ENCODE assay signal across 27 cellular contexts in genomic region chr11:15451713-15452112, GRCh38.
"Had no signal": no experiment of that assay in that cellular context is flagged by ENCODE, and none has a peak within 500 bp of the region (broad histone marks: within the 10 kb centered on the region; RNA-seq: fewer than 3 reads in every experiment).

No MANE protein-coding gene starts in this region.

- H3K9me3 ChIP-seq: colonic mucosa, esophagus muscularis mucosa, esophagus squamous epithelium, gastrocnemius medialis, gastroesophageal sphincter had no signal

- H3K27ac ChIP-seq: colonic mucosa, coronary artery, dorsolateral prefrontal cortex, epithelial cell of prostate, esophagus muscularis mucosa, esophagus squamous epithelium, foreskin keratinocyte, gastrocnemius medialis, gastroesophageal sphincter, heart left ventricle had no signal

- ATAC-seq: effector memory CD8-positive, alpha-beta T cell; esophagus mucosa; foreskin keratinocyte; gastrocnemius medialis; gastroesophageal sphincter; heart left ventricle had no signal

- H3K4me3 ChIP-seq: colonic mucosa, coronary artery, dorsolateral prefrontal cortex, esophagus muscularis mucosa, esophagus squamous epithelium, gastrocnemius medialis, gastroesophageal sphincter, heart left ventricle had no signal

- H3K36me3 ChIP-seq: colonic mucosa, esophagus muscularis mucosa, esophagus squamous epithelium, gastrocnemius medialis, gastroesophageal sphincter, heart left ventricle had no signal

- FAIRE-seq: colon, endometrium, endothelial cell of umbilical vein, frontal cortex had no signal

- H3K4me1 ChIP-seq: colonic mucosa, esophagus muscularis mucosa, esophagus squamous epithelium, foreskin keratinocyte, gastrocnemius medialis, gastroesophageal sphincter, heart left ventricle had no signal

- H3K27me3 ChIP-seq: colonic mucosa, esophagus muscularis mucosa, esophagus squamous epithelium, foreskin keratinocyte, gastrocnemius medialis, gastroesophageal sphincter, heart left ventricle had no signal

- DNase-seq: colonic mucosa; cortex of kidney; dermis blood vessel endothelial cell; dorsolateral prefrontal cortex; effector CD4-positive, alpha-beta T cell; effector CD8-positive, alpha-beta T cell; effector memory CD4-positive, alpha-beta T cell; effector memory CD8-positive, alpha-beta T cell; endodermal cell; erythroblast; esophagus squamous epithelium; foreskin fibroblast; foreskin keratinocyte; foreskin melanocyte; gastrocnemius medialis; glutamatergic neuron; head of caudate nucleus; heart left ventricle had no signal
